In genomic region chr21:9648331-9648730, GRCh38 we compare ENCODE assay signal across 7 cellular contexts.
DNase-seq lines count a peak whose midpoint lies in the region; FAIRE-seq and TF ChIP-seq lines count a peak whose summit lies in the region.
"Not testable (repeated sequence)": the region's sequence is repeated elsewhere in the genome, so short reads cannot be mapped to it uniquely, and the experiment has no call there.

No MANE protein-coding gene starts in this region.

- not testable (repeated sequence) for H3K36me3 ChIP-seq in esophagus muscularis mucosa; testis (ENCODE audit: low read depth, missing control alignments)

- H3K4me1 ChIP-seq in esophagus muscularis mucosa, testis: not testable (repeated sequence)

- in situ Hi-C loops in SK-MEL-5 (cut with HindIII; ENCODE audit: low pct_unique_long_range_greater_than_20kb, low sequenced_read_pairs), result not testable (repeated sequence)

- not testable (repeated sequence) for H3K27me3 ChIP-seq in esophagus muscularis mucosa, testis

- intact Hi-C loops in esophagus muscularis mucosa (cut with DNase I); testis (cut with DNase I; ENCODE audit: low total_unique reads): not testable (repeated sequence)

- H3K4me3 ChIP-seq in esophagus muscularis mucosa, testis: not testable (repeated sequence)

- not testable (repeated sequence) for TF ChIP-seq POLR2A in esophagus muscularis mucosa (IDR thresholded peaks at IDR 0.05; ENCODE audit: low read depth); testis (IDR thresholded peaks at IDR 0.05)

- not testable (repeated sequence) for H3K27ac ChIP-seq in esophagus muscularis mucosa (replicated peaks in 1 of 4)
- H3K27ac ChIP-seq in testis, result peak overlapping the region; percentile 0 to 33

- not testable (repeated sequence) for H3K9me3 ChIP-seq in esophagus muscularis mucosa, testis

- not testable (repeated sequence) for FAIRE-seq in RCC 7860 (lab: Jason Lieb, UNC)

- DNase-seq in CD1c-positive myeloid dendritic cell (ENCODE audit: extremely low spot score), result peak; percentile 0
- peak; percentile 2 for DNase-seq in RCC 7860 (ENCODE audit: low spot score)
- DNase-seq in SK-MEL-5 (ENCODE audit: low read depth, low spot score), result peak; percentile 91
- peak; percentile 60 for DNase-seq in esophagus muscularis mucosa (ENCODE audit: extremely low spot score)
- DNase-seq in medulla oblongata (ENCODE audit: extremely low spot score), result peak; percentile 10
- DNase-seq in pons (ENCODE audit: low spot score), result peak; percentile 24
- DNase-seq in testis, result peak; percentile 47

- TF ChIP-seq EP300 in esophagus muscularis mucosa (IDR thresholded peaks at IDR 0.05), result not testable (repeated sequence)

- not testable (repeated sequence) for TF ChIP-seq CTCF in esophagus muscularis mucosa (IDR thresholded peaks at IDR 0.05); testis (IDR thresholded peaks at IDR 0.05)

Comparison
In these comparisons a context has a peak if more than half of its experiments do, and no peak if none do; other contexts are left out.
1. DNase-seq: peak in every context shown above with its lines; median percentile 91 in SK-MEL-5; 60 in esophagus muscularis mucosa; 47 in testis; 24 in pons; 10 in medulla oblongata; 2 in RCC 7860; 0 in CD1c-positive myeloid dendritic cell.